8 cellular contexts compared by ENCODE assay signal in genomic region chr5:136132087-136132486, GRCh38. TPM values are rescaled to one million over a fixed set of nuclear protein-coding genes. Genes with fewer than 3 reads are reported as not detected.
DNase-seq lines count a peak whose midpoint lies in the region; ATAC-seq, FAIRE-seq and TF ChIP-seq lines count a peak whose summit lies in the region.

No MANE protein-coding gene starts in this region.

- ATAC-seq in HG02973 (IDR thresholded peaks at IDR 0.05; ENCODE audit: unreplicated experiment) = peak; percentile 14
- ATAC-seq in HG02571 (IDR thresholded peaks at IDR 0.05; ENCODE audit: unreplicated experiment) = no peak

- intact Hi-C loops in prostate gland (cut with DNase I) = no loop called here

- peak overlapping the region; percentile 97 for H3K27ac ChIP-seq in VCaP
- H3K27ac ChIP-seq in prostate gland = peak overlapping the region; percentile 92 to 93

- TF ChIP-seq CTCF in VCaP (conservative IDR thresholded peaks at IDR 0.05) (no peak), prostate gland (IDR thresholded peaks at IDR 0.05) (no peak)

- 26% methylated on average over 6 of the region's 6 CpGs for WGBS in prostate gland

- TF ChIP-seq POLR2A in GM12891 (IDR thresholded peaks at IDR 0.05; ENCODE audit: low read depth, low read length) (no peak), prostate gland (IDR thresholded peaks at IDR 0.05) (no peak)

- no peaks in the 10 kb centered on the region for H3K27me3 ChIP-seq in prostate gland (replicated peaks; ENCODE audit: insufficient read depth)

- H3K4me1 ChIP-seq in prostate gland (replicated peaks) = peaks cover 4% of the 10 kb centered on the region

- H3K9me3 ChIP-seq in prostate gland = no peaks in the 10 kb centered on the region

- no peak for DNase-seq in GM12891 (ENCODE audit: insufficient read length, low spot score)
- DNase-seq in glomerular visceral epithelial cell (ENCODE audit: extremely low spot score) = peak; percentile 23
- no peak for DNase-seq in prostate gland (ENCODE audit: low spot score)
- DNase-seq in kidney tubule cell (ENCODE audit: low spot score) = no peak
- DNase-seq in effector CD8-positive, alpha-beta T cell (lab: John Stamatoyannopoulos, UW) = no peak

- FAIRE-seq in GM12891 (lab: Jason Lieb, UNC) = peak; percentile 40

- H3K36me3 ChIP-seq in prostate gland = no peaks in the 10 kb centered on the region

- peak overlapping the region; percentile 83 to 90 for H3K4me3 ChIP-seq in prostate gland

TF ChIP-seq in GM12891, 5 proteins besides CTCF, POLR2A, EP300 and RAD21:
- TF ChIP-seq POLR2AphosphoS5 (IDR thresholded peaks at IDR 0.05; ENCODE audit: low read depth, low read length) = no peak
- no peak for TF ChIP-seq SPI1 (IDR thresholded peaks at IDR 0.05; ENCODE audit: low read depth, low read length)
- TF ChIP-seq POU2F2 (IDR thresholded peaks at IDR 0.05; ENCODE audit: low read depth, low read length) = no peak
- no peak for TF ChIP-seq PAX5 (IDR thresholded peaks at IDR 0.05; ENCODE audit: insufficient read depth, low read length, severe bottlenecking)
- TF ChIP-seq TAF1 (IDR thresholded peaks at IDR 0.05; ENCODE audit: low read depth, low read length) = no peak

RNA-seq across cellular contexts. Expression of gene SMAD5, which starts 0.6 kb away (rescaled TPM):
- polyA plus RNA-seq in GM12891 (2012; ENCODE audit: low read depth, missing spikeins) = 3.6 TPM
- 10 to 100 TPM; 34.2 to 37.3 TPM for total RNA-seq in prostate gland
